Comparison of ENCODE assay signal across 19 cellular contexts in genomic region chr17:17090642-17091103, GRCh38. TPM values are rescaled to one million over a fixed set of nuclear protein-coding genes. Genes with fewer than 3 reads are reported as not detected.
DNase-seq lines count a peak whose midpoint lies in the region; ATAC-seq and TF ChIP-seq lines count a peak whose summit lies in the region.
"Had no signal": no experiment of that assay in that cellular context is flagged by ENCODE, and none has a peak within 500 bp of the region (broad histone marks: within the 10 kb centered on the region; RNA-seq: fewer than 3 reads in every experiment).

No MANE protein-coding gene starts in this region.

- H3K4me1 ChIP-seq in CD4-positive, CD25-positive, alpha-beta regulatory T cell (ENCODE audit: control insufficient read depth, insufficient read depth, low read length, poor library complexity, severe bottlenecking) = peaks cover 9% of the 10 kb centered on the region
- peaks cover 13% of the 10 kb centered on the region for H3K4me1 ChIP-seq in PC-9 (replicated peaks; ENCODE audit: insufficient read depth)
- peaks cover 24% of the 10 kb centered on the region for H3K4me1 ChIP-seq in hepatocyte (ENCODE audit: insufficient read depth)
- no peaks in the 10 kb centered on the region for H3K4me1 ChIP-seq in prostate gland (replicated peaks)

- ATAC-seq in CD4-positive, CD25-positive, alpha-beta regulatory T cell (ENCODE audit: low read depth in 2 of 2) = no peak
- ATAC-seq in GM18520 (IDR thresholded peaks at IDR 0.05; ENCODE audit: unreplicated experiment) (no peak), HG03095 (IDR thresholded peaks at IDR 0.05; ENCODE audit: unreplicated experiment) (no peak)
- ATAC-seq: activated CD8-positive, alpha-beta T cell treated with anti-CD3 and anti-CD28 coated beads, Interleukin-2, amount 10 ng/mL, durations not matched to agents 7 days and 5 days; activated naive CD4-positive, alpha-beta T cell treated with anti-CD3 and anti-CD28 coated beads, Interleukin-2, amount 50 U/mL, for 72 hours had no signal

- peak overlapping the region in 2 of 3 donors; percentile 47 to 87 for H3K27ac Mint-ChIP-seq in CD4-positive, CD25-positive, alpha-beta regulatory T cell
- H3K27ac Mint-ChIP-seq in activated naive CD4-positive, alpha-beta T cell treated with anti-CD3 and anti-CD28 coated beads, Interleukin-2, amount 10 ng/mL, durations not matched to agents 7 days and 5 days = no peak overlapping the region
- H3K27ac Mint-ChIP-seq: activated B cell treated with CpG ODN at 0.5 μM for 24 hours; activated CD8-positive, alpha-beta T cell treated with anti-CD3 and anti-CD28 coated beads, Interleukin-2, amount 10 ng/mL, durations not matched to agents 7 days and 5 days; neural progenitor cell had no signal

- CTCF ChIA-PET in PC-9 (lab: Charles Lee) = no interaction called here
- CTCF ChIA-PET in activated naive CD4-positive, alpha-beta T cell treated with anti-CD3 and anti-CD28 coated beads, Interleukin-2, amount 10 ng/mL, durations not matched to agents 7 days and 5 days (lab: Charles Lee) = no interaction called here

- peaks cover 97% of the 10 kb centered on the region for H3F3A ChIP-seq in PC-9 (ENCODE audit: insufficient read depth, low read depth)

- no peak overlapping the region for H3K4me3 ChIP-seq in CD4-positive, CD25-positive, alpha-beta regulatory T cell (ENCODE audit: low read depth, low read length)
- no peak overlapping the region for H3K4me3 ChIP-seq in PC-9
- no peak overlapping the region for H3K4me3 ChIP-seq in hepatocyte
- no peak overlapping the region for H3K4me3 ChIP-seq in prostate gland
- H3K4me3 ChIP-seq: neural progenitor cell, SJCRH30, testis had no signal

- POLR2A ChIA-PET in PC-9 (lab: Charles Lee; ENCODE audit: unreplicated experiment) = no interaction called here

- peak overlapping the region in 1 of 4 donors; percentile 65 for H3K4me3 Mint-ChIP-seq in CD4-positive, CD25-positive, alpha-beta regulatory T cell
- no peak overlapping the region for H3K4me3 Mint-ChIP-seq in activated naive CD4-positive, alpha-beta T cell treated with anti-CD3 and anti-CD28 coated beads, Interleukin-2, amount 10 ng/mL, durations not matched to agents 7 days and 5 days
- H3K4me3 Mint-ChIP-seq: activated B cell treated with CpG ODN at 0.5 μM for 24 hours; activated CD8-positive, alpha-beta T cell treated with anti-CD3 and anti-CD28 coated beads, Interleukin-2, amount 10 ng/mL, durations not matched to agents 7 days and 5 days; neural progenitor cell had no signal

- peaks cover 18% of the 10 kb centered on the region for H3K36me3 Mint-ChIP-seq in CD4-positive, CD25-positive, alpha-beta regulatory T cell
- H3K36me3 Mint-ChIP-seq in activated naive CD4-positive, alpha-beta T cell treated with anti-CD3 and anti-CD28 coated beads, Interleukin-2, amount 10 ng/mL, durations not matched to agents 7 days and 5 days = peaks cover 15% of the 10 kb centered on the region
- H3K36me3 Mint-ChIP-seq: activated naive CD4-positive, alpha-beta T cell treated with anti-CD3 and anti-CD28 coated beads, Interleukin-2, amount 50 U/mL, for 72 hours had no signal

- no TSS peak for BruUV-seq in PC-9 (replicated peaks; lab: Mats Ljungman, UMichigan)

- no peak overlapping the region for H3K27ac ChIP-seq in CD4-positive, CD25-positive, alpha-beta regulatory T cell (ENCODE audit: insufficient read depth, low read length, poor library complexity, severe bottlenecking)
- 0 out of 2 replicates have a peak overlapping the region, but pooled peaks have one; percentile 2 for H3K27ac ChIP-seq in PC-9
- H3K27ac ChIP-seq in hepatocyte = peak overlapping the region; percentile 46
- no peak overlapping the region for H3K27ac ChIP-seq in prostate gland
- H3K27ac ChIP-seq: KMS-11, neural progenitor cell, SJCRH30 had no signal

- no peak for TF ChIP-seq POLR2A in prostate gland (IDR thresholded peaks at IDR 0.05)

- H3K27me3 Mint-ChIP-seq in CD4-positive, CD25-positive, alpha-beta regulatory T cell = no peaks in the 10 kb centered on the region
- H3K27me3 Mint-ChIP-seq in activated naive CD4-positive, alpha-beta T cell treated with anti-CD3 and anti-CD28 coated beads, Interleukin-2, amount 10 ng/mL, durations not matched to agents 7 days and 5 days = no peaks in the 10 kb centered on the region
- H3K27me3 Mint-ChIP-seq: activated B cell treated with CpG ODN at 0.5 μM for 24 hours had no signal

- 78% methylated on average over 11 of the region's 11 CpGs for WGBS in hepatocyte (ENCODE audit: low lambda C conversion rate, missing lambda C conversion rate)
- WGBS in prostate gland = 41% methylated on average over 11 of the region's 11 CpGs

- H3K4me1 Mint-ChIP-seq in CD4-positive, CD25-positive, alpha-beta regulatory T cell = peaks cover 12 to 63% (median 44%) of the 10 kb centered on the region in 4 donors
- H3K4me1 Mint-ChIP-seq in activated naive CD4-positive, alpha-beta T cell treated with anti-CD3 and anti-CD28 coated beads, Interleukin-2, amount 10 ng/mL, durations not matched to agents 7 days and 5 days = peaks cover 19% of the 10 kb centered on the region

- H3K36me3 ChIP-seq in CD4-positive, CD25-positive, alpha-beta regulatory T cell (ENCODE audit: control insufficient read depth, insufficient read depth, low read length) = peaks cover 16% of the 10 kb centered on the region
- H3K36me3 ChIP-seq in PC-9 (ENCODE audit: low read depth) (peaks cover 55% of the 10 kb centered on the region), hepatocyte (replicated peaks; ENCODE audit: insufficient read depth, low read depth) (no peaks in the 10 kb centered on the region), prostate gland (no peaks in the 10 kb centered on the region)
- H3K36me3 ChIP-seq: neural progenitor cell had no signal

- peaks cover 100% of the 10 kb centered on the region for H3K79me2 ChIP-seq in PC-9 (ENCODE audit: low read depth)
- H3K79me2 ChIP-seq in hepatocyte = peaks cover 100% of the 10 kb centered on the region

- TF ChIP-seq CTCF in PC-9 (conservative IDR thresholded peaks at IDR 0.05) = no peak
- no peak for TF ChIP-seq CTCF in hepatocyte (IDR thresholded peaks at IDR 0.05; ENCODE audit: poor library complexity)
- TF ChIP-seq CTCF in prostate gland (IDR thresholded peaks at IDR 0.05) = no peak

- H3K9me3 ChIP-seq in CD4-positive, CD25-positive, alpha-beta regulatory T cell (ENCODE audit: control insufficient read depth in 2 of 2, low read length in 2 of 2) = no peaks in the 10 kb centered on the region
- H3K9me3 ChIP-seq in PC-9 (ENCODE audit: insufficient read depth, low read depth) = no peaks in the 10 kb centered on the region
- no peaks in the 10 kb centered on the region for H3K9me3 ChIP-seq in hepatocyte (ENCODE audit: low read depth)
- H3K9me3 ChIP-seq in prostate gland = no peaks in the 10 kb centered on the region
- H3K9me3 ChIP-seq: SJCRH30, testis had no signal

- no peaks in the 10 kb centered on the region for H3K9me3 Mint-ChIP-seq in CD4-positive, CD25-positive, alpha-beta regulatory T cell
- H3K9me3 Mint-ChIP-seq in activated naive CD4-positive, alpha-beta T cell treated with anti-CD3 and anti-CD28 coated beads, Interleukin-2, amount 10 ng/mL, durations not matched to agents 7 days and 5 days = no peaks in the 10 kb centered on the region
- H3K9me3 Mint-ChIP-seq: activated B cell treated with CpG ODN at 0.5 μM for 24 hours; activated naive CD4-positive, alpha-beta T cell treated with anti-CD3 and anti-CD28 coated beads, Interleukin-2, amount 50 U/mL, for 72 hours; neural progenitor cell had no signal

- H4K20me1 ChIP-seq in PC-9 (ENCODE audit: insufficient read depth) (peaks cover 99% of the 10 kb centered on the region), hepatocyte (ENCODE audit: insufficient read depth, poor library complexity, severe bottlenecking) (peaks cover 21% of the 10 kb centered on the region)

- H3K9me2 ChIP-seq in PC-9 (ENCODE audit: insufficient read depth) (no peaks in the 10 kb centered on the region), hepatocyte (replicated peaks; ENCODE audit: insufficient read depth) (no peaks in the 10 kb centered on the region)

- H2AFZ ChIP-seq in PC-9 (no peak overlapping the region), hepatocyte (no peak overlapping the region)
- H2AFZ ChIP-seq: neural progenitor cell had no signal

- intact Hi-C loops in PC-9 (cut with micrococcal nuclease; ENCODE audit: unreplicated experiment) = loop anchor here (1.0 kb wide), 1 partner anchor 45 kb away; no protein-coding TSS in a partner anchor
- intact Hi-C loops in prostate gland (cut with DNase I) = no loop called here

- no peak for DNase-seq in CD4-positive, CD25-positive, alpha-beta regulatory T cell
- peak in 1 of 2 experiments; percentile 67 for DNase-seq in PC-9
- no peak for DNase-seq in hepatocyte (ENCODE audit: low spot score)
- peak; percentile 19 for DNase-seq in prostate gland (ENCODE audit: low spot score)
- DNase-seq in effector CD8-positive, alpha-beta T cell (lab: John Stamatoyannopoulos, UW) = no peak
- no peak for DNase-seq in activated naive CD4-positive, alpha-beta T cell treated with anti-CD3 and anti-CD28 coated beads, Interleukin-2, amount 10 ng/mL, durations not matched to agents 7 days and 5 days
- DNase-seq: activated B cell treated with CpG ODN at 0.5 μM for 24 hours; activated CD8-positive, alpha-beta T cell treated with anti-CD3 and anti-CD28 coated beads, Interleukin-2, amount 10 ng/mL, durations not matched to agents 7 days and 5 days; activated T-cell treated with anti-CD3 and anti-CD28 coated beads, Interleukin-2, amount 50 U/mL, for 48 hours; cortex of kidney; foreskin fibroblast; NCI-H1105 treated with DMSO at 0.1 percent for 48 hours; SJCRH30; testis had no signal

- H3K4me2 ChIP-seq in PC-9 (no peak overlapping the region), hepatocyte (peak overlapping the region; percentile 36)
- H3K4me2 ChIP-seq: KMS-11, neural progenitor cell had no signal

- H3K27me3 ChIP-seq in CD4-positive, CD25-positive, alpha-beta regulatory T cell (ENCODE audit: control insufficient read depth, insufficient read depth, low read length) = no peaks in the 10 kb centered on the region
- H3K27me3 ChIP-seq in PC-9 (ENCODE audit: insufficient read depth, low read depth) = no peaks in the 10 kb centered on the region
- no peaks in the 10 kb centered on the region for H3K27me3 ChIP-seq in hepatocyte
- H3K27me3 ChIP-seq in prostate gland (replicated peaks; ENCODE audit: insufficient read depth) = no peaks in the 10 kb centered on the region
- H3K27me3 ChIP-seq: neural progenitor cell, SJCRH30, testis had no signal

RNA-seq across cellular contexts. Expression of gene MPRIP, which starts 48.4 kb away (rescaled TPM):
- total RNA-seq in CD4-positive, CD25-positive, alpha-beta regulatory T cell = 234 TPM
- polyA plus RNA-seq in CD4-positive, CD25-positive, alpha-beta regulatory T cell = 10 to 100 TPM; 49.0 to 88.5 (median 55.8) TPM
- total RNA-seq in PC-9 (2021) (411 and 443 TPM in 2 replicates), hepatocyte (80.1 and 202 TPM in 2 replicates), prostate gland (100 to 1,000 TPM in 1 of 2 donors, 10 to 100 TPM in 1; 84.3 to 258 TPM)
- 91.7 and 123 TPM in 2 replicates for polyA plus RNA-seq in hepatocyte

Comparison
In these comparisons a context has a peak if more than half of its experiments do, and no peak if none do; other contexts are left out.
1. H3K27ac ChIP-seq: peak in PC-9 (single experiment) and hepatocyte (single experiment); none in CD4-positive, CD25-positive, alpha-beta regulatory T cell (single experiment) and prostate gland (0 of 2).